16 cellular contexts compared by ENCODE assay signal in the genomic region with DNA sequence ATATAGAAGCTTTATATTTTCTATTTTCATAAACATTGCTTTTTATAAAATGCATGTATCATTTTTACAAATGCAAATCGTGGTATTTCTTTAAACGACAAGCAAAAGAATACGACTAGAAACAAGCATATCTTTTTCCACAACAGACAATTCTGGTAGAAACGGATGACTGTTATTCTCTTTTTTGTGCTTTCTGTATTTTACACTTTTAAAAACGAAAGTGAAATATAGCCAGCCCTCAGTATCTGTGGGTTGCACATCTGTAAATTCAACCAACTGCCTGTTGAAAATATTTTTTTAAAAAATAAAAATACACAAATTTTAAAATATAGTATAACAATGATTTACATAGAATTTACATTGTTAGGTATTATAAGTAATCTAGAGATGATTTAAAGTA.
DNase-seq lines count a peak whose midpoint lies in the region; ATAC-seq and TF ChIP-seq lines count a peak whose summit lies in the region.
"Had no signal": no experiment of that assay in that cellular context is flagged by ENCODE, and none has a peak within 500 bp of the region (broad histone marks: within the 10 kb centered on the region; RNA-seq: fewer than 3 reads in every experiment).

No MANE protein-coding gene starts in this region.

- intact Hi-C loops in activated T-helper 2 cell treated with anti-CD3 and anti-CD28 coated beads, Interferon-gamma antibody, Interleukin-2, Interleukin-4, amounts not matched to agents 10 μg/mL and 5 μg/mL and 100 μg/mL, durations not matched to agents 14 hours and 24 hours and 36 hours (cut with micrococcal nuclease): loop anchor here (1.0 to 2.0 kb wide), 2 partner anchors 19 to 59 kb away; no protein-coding TSS in a partner anchor

- no peak for DNase-seq in activated T-cell treated with anti-CD3 and anti-CD28 coated beads, Interleukin-2, amount 50 U/mL, for 72 hours
- no peak for DNase-seq in activated T-cell treated with anti-CD3 and anti-CD28 coated beads, Interleukin-2, amount 50 U/mL, for 1 hour
- DNase-seq in activated T-helper 2 cell treated with anti-CD3 and anti-CD28 coated beads, Interferon-gamma antibody, Interleukin-2, Interleukin-4, amounts not matched to agents 10 μg/mL and 5 μg/mL and 100 μg/mL, durations not matched to agents 14 hours and 24 hours and 36 hours (ENCODE audit: low spot score): no peak
- DNase-seq in H7 (no peak), NCI-H1092 treated with DMSO at 0.1 percent for 48 hours (lab: John Stamatoyannopoulos, UW) (no peak)
- DNase-seq: activated naive CD4-positive, alpha-beta T cell treated with anti-CD3 and anti-CD28 coated beads for 36 hours; CD4-positive, alpha-beta memory T cell; effector CD4-positive, alpha-beta T cell; left ventricle myocardium inferior; NCI-H1105; SK-N-SH; stimulated activated naive CD8-positive, alpha-beta T cell treated with anti-CD3 and anti-CD28 coated beads, Interleukin-15, amount 100 ng/mL, for 72 hours; uterus had no signal

- H3K36me3 Mint-ChIP-seq in activated T-cell treated with anti-CD3 and anti-CD28 coated beads, Interleukin-2, amount 50 U/mL, for 72 hours (ENCODE audit: insufficient read depth in 2 of 2): no peaks in the 10 kb centered on the region
- no peaks in the 10 kb centered on the region for H3K36me3 Mint-ChIP-seq in activated T-helper 2 cell treated with anti-CD3 and anti-CD28 coated beads, Interferon-gamma antibody, Interleukin-2, Interleukin-4, amounts not matched to agents 10 μg/mL and 5 μg/mL and 100 μg/mL, durations not matched to agents 14 hours and 24 hours and 36 hours (ENCODE audit: low read depth)
- H3K36me3 Mint-ChIP-seq: CD4-positive, alpha-beta memory T cell had no signal

- ATAC-seq in activated T-cell treated with anti-CD3 and anti-CD28 coated beads, Interleukin-2, amount 50 U/mL, for 72 hours (replicated peaks in 1 of 2): peak; percentile 59 to 60
- ATAC-seq in GM21786 (IDR thresholded peaks at IDR 0.05; ENCODE audit: unreplicated experiment): peak; percentile 44
- ATAC-seq in HG03565 (IDR thresholded peaks at IDR 0.05; ENCODE audit: unreplicated experiment): peak; percentile 46
- no peak for ATAC-seq in SK-N-SH treated with all-trans-retinoic acid at 6 μM for 48 hours
- ATAC-seq: stimulated activated naive CD8-positive, alpha-beta T cell treated with anti-CD3 and anti-CD28 coated beads, Interleukin-15, amount 100 ng/mL, for 72 hours had no signal

- H3K27me3 Mint-ChIP-seq in activated T-cell treated with anti-CD3 and anti-CD28 coated beads, Interleukin-2, amount 50 U/mL, for 72 hours (ENCODE audit: low read depth): no peaks in the 10 kb centered on the region
- H3K27me3 Mint-ChIP-seq in activated T-helper 2 cell treated with anti-CD3 and anti-CD28 coated beads, Interferon-gamma antibody, Interleukin-2, Interleukin-4, amounts not matched to agents 10 μg/mL and 5 μg/mL and 100 μg/mL, durations not matched to agents 14 hours and 24 hours and 36 hours (ENCODE audit: low read depth): peaks cover 2% of the 10 kb centered on the region
- H3K27me3 Mint-ChIP-seq: stimulated activated naive CD8-positive, alpha-beta T cell treated with anti-CD3 and anti-CD28 coated beads, Interleukin-15, amount 100 ng/mL, for 72 hours had no signal

- no peaks in the 10 kb centered on the region for H3K27me3 ChIP-seq in H7 (ENCODE audit: control insufficient read depth, insufficient read depth, low read length)
- H3K27me3 ChIP-seq: uterus had no signal

- no peak overlapping the region for H3K4me3 Mint-ChIP-seq in activated T-cell treated with anti-CD3 and anti-CD28 coated beads, Interleukin-2, amount 50 U/mL, for 72 hours
- H3K4me3 Mint-ChIP-seq in activated T-helper 2 cell treated with anti-CD3 and anti-CD28 coated beads, Interferon-gamma antibody, Interleukin-2, Interleukin-4, amounts not matched to agents 10 μg/mL and 5 μg/mL and 100 μg/mL, durations not matched to agents 14 hours and 24 hours and 36 hours (ENCODE audit: low read depth): no peak overlapping the region
- H3K4me3 Mint-ChIP-seq: activated naive CD4-positive, alpha-beta T cell treated with anti-CD3 and anti-CD28 coated beads for 36 hours; stimulated activated naive CD8-positive, alpha-beta T cell treated with anti-CD3 and anti-CD28 coated beads, Interleukin-15, amount 100 ng/mL, for 72 hours had no signal

- no peak overlapping the region for H3K4me3 ChIP-seq in H7 (ENCODE audit: insufficient read depth, low read depth, low read length)
- H3K4me3 ChIP-seq: left ventricle myocardium inferior, uterus had no signal

- no peaks in the 10 kb centered on the region for H3K4me1 Mint-ChIP-seq in activated T-cell treated with anti-CD3 and anti-CD28 coated beads, Interleukin-2, amount 50 U/mL, for 72 hours (ENCODE audit: low read depth)
- H3K4me1 Mint-ChIP-seq in activated T-helper 2 cell treated with anti-CD3 and anti-CD28 coated beads, Interferon-gamma antibody, Interleukin-2, Interleukin-4, amounts not matched to agents 10 μg/mL and 5 μg/mL and 100 μg/mL, durations not matched to agents 14 hours and 24 hours and 36 hours (ENCODE audit: low read depth): peaks cover 9% of the 10 kb centered on the region
- H3K4me1 Mint-ChIP-seq: stimulated activated naive CD8-positive, alpha-beta T cell treated with anti-CD3 and anti-CD28 coated beads, Interleukin-15, amount 100 ng/mL, for 72 hours had no signal

- no peaks in the 10 kb centered on the region for H3K36me3 ChIP-seq in H7 (replicated peaks; ENCODE audit: control insufficient read depth, insufficient read depth, low read length)
- H3K36me3 ChIP-seq: left ventricle myocardium inferior had no signal

- H3K9me3 Mint-ChIP-seq in activated T-cell treated with anti-CD3 and anti-CD28 coated beads, Interleukin-2, amount 50 U/mL, for 72 hours: no peaks in the 10 kb centered on the region
- H3K9me3 Mint-ChIP-seq in activated T-helper 2 cell treated with anti-CD3 and anti-CD28 coated beads, Interferon-gamma antibody, Interleukin-2, Interleukin-4, amounts not matched to agents 10 μg/mL and 5 μg/mL and 100 μg/mL, durations not matched to agents 14 hours and 24 hours and 36 hours: no peaks in the 10 kb centered on the region
- H3K9me3 Mint-ChIP-seq: activated naive CD4-positive, alpha-beta T cell treated with anti-CD3 and anti-CD28 coated beads for 36 hours; CD4-positive, alpha-beta memory T cell; stimulated activated naive CD8-positive, alpha-beta T cell treated with anti-CD3 and anti-CD28 coated beads, Interleukin-15, amount 100 ng/mL, for 72 hours had no signal

- no peak overlapping the region for H3K27ac Mint-ChIP-seq in activated T-cell treated with anti-CD3 and anti-CD28 coated beads, Interleukin-2, amount 50 U/mL, for 72 hours
- H3K27ac Mint-ChIP-seq in activated T-helper 2 cell treated with anti-CD3 and anti-CD28 coated beads, Interferon-gamma antibody, Interleukin-2, Interleukin-4, amounts not matched to agents 10 μg/mL and 5 μg/mL and 100 μg/mL, durations not matched to agents 14 hours and 24 hours and 36 hours: no peak overlapping the region
- H3K27ac Mint-ChIP-seq: activated naive CD4-positive, alpha-beta T cell treated with anti-CD3 and anti-CD28 coated beads for 36 hours; CD4-positive, alpha-beta memory T cell; stimulated activated naive CD8-positive, alpha-beta T cell treated with anti-CD3 and anti-CD28 coated beads, Interleukin-15, amount 100 ng/mL, for 72 hours had no signal

TF ChIP-seq in SK-N-SH treated with all-trans-retinoic acid at 6 μM for 48 hours, 23 proteins besides CTCF, POLR2A, EP300 and RAD21 (continues in another document):
- TF ChIP-seq TOX (CRISPR knock-in tag; IDR thresholded peaks at IDR 0.05; ENCODE audit: borderline replicate concordance): no peak
- TF ChIP-seq, protein P1, sequence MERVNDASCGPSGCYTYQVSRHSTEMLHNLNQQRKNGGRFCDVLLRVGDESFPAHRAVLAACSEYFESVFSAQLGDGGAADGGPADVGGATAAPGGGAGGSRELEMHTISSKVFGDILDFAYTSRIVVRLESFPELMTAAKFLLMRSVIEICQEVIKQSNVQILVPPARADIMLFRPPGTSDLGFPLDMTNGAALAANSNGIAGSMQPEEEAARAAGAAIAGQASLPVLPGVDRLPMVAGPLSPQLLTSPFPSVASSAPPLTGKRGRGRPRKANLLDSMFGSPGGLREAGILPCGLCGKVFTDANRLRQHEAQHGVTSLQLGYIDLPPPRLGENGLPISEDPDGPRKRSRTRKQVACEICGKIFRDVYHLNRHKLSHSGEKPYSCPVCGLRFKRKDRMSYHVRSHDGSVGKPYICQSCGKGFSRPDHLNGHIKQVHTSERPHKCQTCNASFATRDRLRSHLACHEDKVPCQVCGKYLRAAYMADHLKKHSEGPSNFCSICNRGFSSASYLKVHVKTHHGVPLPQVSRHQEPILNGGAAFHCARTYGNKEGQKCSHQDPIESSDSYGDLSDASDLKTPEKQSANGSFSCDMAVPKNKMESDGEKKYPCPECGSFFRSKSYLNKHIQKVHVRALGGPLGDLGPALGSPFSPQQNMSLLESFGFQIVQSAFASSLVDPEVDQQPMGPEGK (CRISPR knock-in tag; IDR thresholded peaks at IDR 0.05; ENCODE audit: borderline replicate concordance): no peak
- TF ChIP-seq, protein P2, sequence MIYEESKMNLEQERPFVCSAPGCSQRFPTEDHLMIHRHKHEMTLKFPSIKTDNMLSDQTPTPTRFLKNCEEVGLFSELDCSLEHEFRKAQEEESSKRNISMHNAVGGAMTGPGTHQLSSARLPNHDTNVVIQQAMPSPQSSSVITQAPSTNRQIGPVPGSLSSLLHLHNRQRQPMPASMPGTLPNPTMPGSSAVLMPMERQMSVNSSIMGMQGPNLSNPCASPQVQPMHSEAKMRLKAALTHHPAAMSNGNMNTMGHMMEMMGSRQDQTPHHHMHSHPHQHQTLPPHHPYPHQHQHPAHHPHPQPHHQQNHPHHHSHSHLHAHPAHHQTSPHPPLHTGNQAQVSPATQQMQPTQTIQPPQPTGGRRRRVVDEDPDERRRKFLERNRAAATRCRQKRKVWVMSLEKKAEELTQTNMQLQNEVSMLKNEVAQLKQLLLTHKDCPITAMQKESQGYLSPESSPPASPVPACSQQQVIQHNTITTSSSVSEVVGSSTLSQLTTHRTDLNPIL (CRISPR knock-in tag; IDR thresholded peaks at IDR 0.05; ENCODE audit: low read depth): no peak
- no peak for TF ChIP-seq TCF4 (CRISPR knock-in tag; IDR thresholded peaks at IDR 0.05; ENCODE audit: borderline replicate concordance)
- TF ChIP-seq, protein P3, sequence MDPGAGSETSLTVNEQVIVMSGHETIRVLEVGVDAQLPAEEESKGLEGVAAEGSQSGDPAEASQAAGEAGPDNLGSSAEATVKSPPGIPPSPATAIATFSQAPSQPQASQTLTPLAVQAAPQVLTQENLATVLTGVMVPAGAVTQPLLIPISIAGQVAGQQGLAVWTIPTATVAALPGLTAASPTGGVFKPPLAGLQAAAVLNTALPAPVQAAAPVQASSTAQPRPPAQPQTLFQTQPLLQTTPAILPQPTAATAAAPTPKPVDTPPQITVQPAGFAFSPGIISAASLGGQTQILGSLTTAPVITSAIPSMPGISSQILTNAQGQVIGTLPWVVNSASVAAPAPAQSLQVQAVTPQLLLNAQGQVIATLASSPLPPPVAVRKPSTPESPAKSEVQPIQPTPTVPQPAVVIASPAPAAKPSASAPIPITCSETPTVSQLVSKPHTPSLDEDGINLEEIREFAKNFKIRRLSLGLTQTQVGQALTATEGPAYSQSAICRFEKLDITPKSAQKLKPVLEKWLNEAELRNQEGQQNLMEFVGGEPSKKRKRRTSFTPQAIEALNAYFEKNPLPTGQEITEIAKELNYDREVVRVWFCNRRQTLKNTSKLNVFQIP (CRISPR knock-in tag; IDR thresholded peaks at IDR 0.05; ENCODE audit: borderline replicate concordance, low read depth): no peak
